In genomic region chr2:15941970-15942710, GRCh38 we compare ENCODE assay signal across 8 cellular contexts. TPM values are rescaled to one million over a fixed set of nuclear protein-coding genes. Genes with fewer than 3 reads are reported as not detected.
DNase-seq lines count a peak whose midpoint lies in the region; ATAC-seq and FAIRE-seq lines count a peak whose summit lies in the region.

No MANE protein-coding gene starts in this region.

- H3K9me3 ChIP-seq in skeletal muscle satellite cell (replicated peaks; ENCODE audit: low read length) = no peaks in the 10 kb centered on the region

- no peaks in the 10 kb centered on the region for H3K36me3 Mint-ChIP-seq in activated CD4-positive, alpha-beta T cell treated with anti-CD3 and anti-CD28 coated beads for 36 hours (ENCODE audit: low read depth)
- peaks cover 0 to 3% (median 0%) of the 10 kb centered on the region in 3 donors for H3K36me3 Mint-ChIP-seq in immature natural killer cell

- peak overlapping the region; percentile 78 for H3K4me2 ChIP-seq in skeletal muscle satellite cell (ENCODE audit: low read length)

- intact Hi-C loops in activated CD4-positive, alpha-beta T cell treated with anti-CD3 and anti-CD28 coated beads for 36 hours (cut with DNase I, micrococcal nuclease) = loop anchor here (2.0 to 10.0 kb wide), 7 partner anchors 27 to 667 kb away; no protein-coding TSS in a partner anchor

- no peaks in the 10 kb centered on the region for H3K36me3 ChIP-seq in skeletal muscle satellite cell (ENCODE audit: insufficient read depth, low read length)

- H3K9ac ChIP-seq in skeletal muscle satellite cell (ENCODE audit: low read depth, low read length) = no peak overlapping the region

- no peaks in the 10 kb centered on the region for H3K9me3 Mint-ChIP-seq in activated CD4-positive, alpha-beta T cell treated with anti-CD3 and anti-CD28 coated beads for 36 hours (ENCODE audit: low read depth)
- peaks cover 0 to 2% (median 0%) of the 10 kb centered on the region in 6 donors for H3K9me3 Mint-ChIP-seq in immature natural killer cell

- peaks cover 20% of the 10 kb centered on the region for H3K4me1 ChIP-seq in skeletal muscle satellite cell (ENCODE audit: control insufficient read depth, insufficient read depth, low read length)

- no peak overlapping the region for H3K27ac Mint-ChIP-seq in activated CD4-positive, alpha-beta T cell treated with anti-CD3 and anti-CD28 coated beads for 36 hours
- no peak overlapping the region for H3K27ac Mint-ChIP-seq in immature natural killer cell

- peaks cover 25% of the 10 kb centered on the region for H3K4me1 Mint-ChIP-seq in activated CD4-positive, alpha-beta T cell treated with anti-CD3 and anti-CD28 coated beads for 36 hours
- peaks cover 15 to 27% of the 10 kb centered on the region in 2 donors for H3K4me1 Mint-ChIP-seq in immature natural killer cell

- POLR2A ChIA-PET in activated CD4-positive, alpha-beta T cell treated with anti-CD3 and anti-CD28 coated beads for 36 hours (lab: Charles Lee) = no interaction called here

- peaks cover 60% of the 10 kb centered on the region for H3K27me3 ChIP-seq in skeletal muscle satellite cell (ENCODE audit: control insufficient read depth, insufficient read depth, low read length)

- no peak for FAIRE-seq in HTR-8/SVneo (lab: Jason Lieb, UNC)

- H3K4me3 ChIP-seq in skeletal muscle satellite cell (ENCODE audit: low read length) = peak overlapping the region; percentile 62

- DNase-seq in activated CD4-positive, alpha-beta T cell treated with anti-CD3 and anti-CD28 coated beads for 36 hours = peak; percentile 30
- no peak for DNase-seq in activated CD4-positive, alpha-beta T cell treated with anti-CD3 and anti-CD28 coated beads for 1 hour
- DNase-seq in activated T-cell treated with anti-CD3 and anti-CD28 coated beads, Interleukin-2, amount 50 U/mL, for 48 hours = peak; percentile 31 to 41
- DNase-seq in immature natural killer cell (no peak), HTR-8/SVneo (ENCODE audit: insufficient read length, low spot score) (no peak)
- no peak for DNase-seq in stimulated activated CD4-positive, alpha-beta T cell treated with anti-CD3 and anti-CD28 coated beads, Interleukin-4, amount 100 ng/mL, for 24 hours

- H3K4me3 Mint-ChIP-seq in activated CD4-positive, alpha-beta T cell treated with anti-CD3 and anti-CD28 coated beads for 36 hours = peak overlapping the region; percentile 54
- H3K4me3 Mint-ChIP-seq in immature natural killer cell = peak overlapping the region in 3 of 5 donors; percentile 36 to 42 (median 40)

- CTCF ChIA-PET in activated CD4-positive, alpha-beta T cell treated with anti-CD3 and anti-CD28 coated beads for 36 hours (lab: Charles Lee) = interaction anchor here (0.5 to 1.2 kb wide), 4 partner anchors 9 to 483 kb away, joined by 3 to 4 read pairs (median 4); no protein-coding TSS in a partner anchor

- peaks cover 38% of the 10 kb centered on the region for H3K27me3 Mint-ChIP-seq in activated CD4-positive, alpha-beta T cell treated with anti-CD3 and anti-CD28 coated beads for 36 hours
- peaks cover 14 to 25% (median 14%) of the 10 kb centered on the region in 3 donors for H3K27me3 Mint-ChIP-seq in immature natural killer cell (ENCODE audit: low read depth in 3 of 3)

- ATAC-seq in activated CD4-positive, alpha-beta T cell treated with anti-CD3 and anti-CD28 coated beads for 36 hours = peak; percentile 5
- no peak for ATAC-seq in GM21529 (IDR thresholded peaks at IDR 0.05; ENCODE audit: unreplicated experiment)

RNA-seq across cellular contexts. Expression of gene MYCN, which starts 1.8 kb away (rescaled TPM):
- under 1 TPM; 0.18 to 0.28 TPM for total RNA-seq in activated CD4-positive, alpha-beta T cell treated with anti-CD3 and anti-CD28 coated beads for 36 hours
- polyA plus RNA-seq in immature natural killer cell = not detected
- total RNA-seq in skeletal muscle satellite cell (2012; rRNA removed) = 0.22 TPM in 1 of 2 replicates, not detected in the other

Comparison
In these comparisons a context has a peak if more than half of its experiments do, and no peak if none do; other contexts are left out.
1. DNase-seq: peak in activated CD4-positive, alpha-beta T cell treated with anti-CD3 and anti-CD28 coated beads for 36 hours (single experiment) and activated T-cell treated with anti-CD3 and anti-CD28 coated beads, Interleukin-2, amount 50 U/mL, for 48 hours (2 of 2); none in activated CD4-positive, alpha-beta T cell treated with anti-CD3 and anti-CD28 coated beads for 1 hour (single experiment), immature natural killer cell (0 of 3), HTR-8/SVneo (single experiment) and stimulated activated CD4-positive, alpha-beta T cell treated with anti-CD3 and anti-CD28 coated beads, Interleukin-4, amount 100 ng/mL, for 24 hours (single experiment).